In the genomic region with DNA sequence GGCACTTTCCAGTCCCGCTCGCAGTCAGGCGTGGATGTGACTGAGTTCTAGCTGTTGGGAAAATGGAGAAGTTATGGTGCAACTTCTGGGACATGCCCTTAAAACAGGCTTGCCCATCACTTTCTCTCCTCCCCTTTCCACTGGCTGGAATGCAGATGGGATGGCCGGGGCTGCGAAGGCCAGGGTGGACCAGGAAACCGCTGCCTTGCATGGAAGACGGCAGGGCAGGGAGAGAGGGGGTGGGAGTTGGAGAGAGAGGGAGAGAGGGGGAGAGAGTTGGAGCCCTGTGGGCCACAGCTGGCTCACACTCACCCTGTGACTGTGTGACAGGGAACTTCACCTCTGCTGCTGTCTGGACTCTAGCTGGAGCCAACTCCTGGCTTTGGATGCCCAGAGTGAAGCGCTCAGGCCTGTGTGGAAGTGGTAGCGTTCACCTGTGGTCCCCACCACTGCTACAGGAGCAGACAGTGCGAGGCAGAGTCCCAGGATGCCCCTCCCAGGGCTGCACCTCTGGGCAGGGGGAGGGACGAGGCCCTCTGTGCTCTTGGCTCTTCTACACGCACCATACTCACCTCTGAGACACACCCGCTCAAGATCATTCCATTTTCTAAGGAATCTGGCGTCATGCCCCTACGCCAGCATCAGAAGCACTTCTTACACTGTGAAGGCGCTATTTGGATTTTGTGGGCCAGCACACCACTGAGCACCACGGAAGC, we compare ENCODE assay signal across 1 cellular context.
TF ChIP-seq lines count a peak whose summit lies in the region.

No MANE protein-coding gene starts in this region.

TF ChIP-seq in H1, 55 proteins besides CTCF, POLR2A, EP300 and RAD21:
- TF ChIP-seq TAF7 (optimal IDR thresholded peaks at IDR 0.05; ENCODE audit: borderline replicate concordance, low read depth, low read length) (no peak), PHF8 (conservative IDR thresholded peaks at IDR 0.05; ENCODE audit: low read depth, low read length) (no peak), CBX8 (IDR thresholded peaks at IDR 0.05; ENCODE audit: borderline replicate concordance, low read depth, low read length) (no peak), POU5F1 (IDR thresholded peaks at IDR 0.05; ENCODE audit: low read depth, low read length) (no peak)
